8 cellular contexts compared by ENCODE assay signal in genomic region chr19:13872695-13873389, GRCh38. TPM values are rescaled to one million over a fixed set of nuclear protein-coding genes. Genes with fewer than 3 reads are reported as not detected.
DNase-seq lines count a peak whose midpoint lies in the region; ATAC-seq and TF ChIP-seq lines count a peak whose summit lies in the region.

No MANE protein-coding gene starts in this region.

- H3K27ac Mint-ChIP-seq in activated CD8-positive, alpha-beta T cell treated with anti-CD3 and anti-CD28 coated beads for 36 hours = peak overlapping the region; percentile 38

- H3K27me3 ChIP-seq in gastroesophageal sphincter = peaks cover 16% of the 10 kb centered on the region
- H3K27me3 ChIP-seq in sigmoid colon = peaks cover 0 to 10% (median 4%) of the 10 kb centered on the region in 3 donors

- no peaks in the 10 kb centered on the region for H3K36me3 Mint-ChIP-seq in activated CD8-positive, alpha-beta T cell treated with anti-CD3 and anti-CD28 coated beads for 36 hours (ENCODE audit: low read depth)

- intact Hi-C loops in activated CD8-positive, alpha-beta T cell treated with anti-CD3 and anti-CD28 coated beads for 36 hours (cut with micrococcal nuclease) = no loop called here
- intact Hi-C loops in sigmoid colon (cut with DNase I) = no loop called here

- peak overlapping the region; percentile 3 to 48 for H3K4me3 ChIP-seq in gastroesophageal sphincter
- peak overlapping the region; percentile 20 to 47 (median 36) for H3K4me3 ChIP-seq in sigmoid colon

- DNase-seq in DMS53 (lab: John Stamatoyannopoulos, UW) = peak; percentile 63
- no peak for DNase-seq in DMS53 treated with DMSO at 0.1 percent for 48 hours (lab: John Stamatoyannopoulos, UW; ENCODE audit: unreplicated experiment)
- peak; percentile 63 for DNase-seq in activated CD8-positive, alpha-beta T cell treated with anti-CD3 and anti-CD28 coated beads for 36 hours
- no peak for DNase-seq in sigmoid colon
- no peak for DNase-seq in NCI-H446 (lab: John Stamatoyannopoulos, UW)
- no peak for DNase-seq in NK-92 (lab: John Stamatoyannopoulos, UW; ENCODE audit: unreplicated experiment)

- no peak for TF ChIP-seq POLR2A in gastroesophageal sphincter (IDR thresholded peaks at IDR 0.05)
- no peak for TF ChIP-seq POLR2A in sigmoid colon (IDR thresholded peaks at IDR 0.05)

- no peak for TF ChIP-seq CTCF in activated CD8-positive, alpha-beta T cell treated with anti-CD3 and anti-CD28 coated beads for 36 hours (IDR thresholded peaks at IDR 0.05)
- no peak for TF ChIP-seq CTCF in gastroesophageal sphincter (IDR thresholded peaks at IDR 0.05)
- TF ChIP-seq CTCF in sigmoid colon (IDR thresholded peaks at IDR 0.05) = no peak

- peak; percentile 88 for ATAC-seq in activated CD8-positive, alpha-beta T cell treated with anti-CD3 and anti-CD28 coated beads for 36 hours
- ATAC-seq in gastroesophageal sphincter = peak; percentile 39
- ATAC-seq in HG03095 (IDR thresholded peaks at IDR 0.05; ENCODE audit: unreplicated experiment) = no peak

- H3K4me1 Mint-ChIP-seq in activated CD8-positive, alpha-beta T cell treated with anti-CD3 and anti-CD28 coated beads for 36 hours (ENCODE audit: low read depth) = peaks cover 17% of the 10 kb centered on the region

- TF ChIP-seq EP300 in gastroesophageal sphincter (IDR thresholded peaks at IDR 0.05) (no peak), sigmoid colon (IDR thresholded peaks at IDR 0.05) (no peak)

- H3K27me3 Mint-ChIP-seq in activated CD8-positive, alpha-beta T cell treated with anti-CD3 and anti-CD28 coated beads for 36 hours = peaks cover 11% of the 10 kb centered on the region

- peak overlapping the region; percentile 61 for H3K4me3 Mint-ChIP-seq in activated CD8-positive, alpha-beta T cell treated with anti-CD3 and anti-CD28 coated beads for 36 hours

- no peaks in the 10 kb centered on the region for H3K9me3 ChIP-seq in gastroesophageal sphincter
- H3K9me3 ChIP-seq in sigmoid colon = no peaks in the 10 kb centered on the region

- H3K36me3 ChIP-seq in gastroesophageal sphincter = no peaks in the 10 kb centered on the region
- no peaks in the 10 kb centered on the region for H3K36me3 ChIP-seq in sigmoid colon

- H3K4me1 ChIP-seq in gastroesophageal sphincter = peaks cover 0 to 12% (median 4%) of the 10 kb centered on the region in 3 donors
- peaks cover 0 to 12% (median 9%) of the 10 kb centered on the region in 4 donors for H3K4me1 ChIP-seq in sigmoid colon

- POLR2A ChIA-PET in activated CD8-positive, alpha-beta T cell treated with anti-CD3 and anti-CD28 coated beads for 36 hours (lab: Charles Lee) = interaction anchor here (0.9 to 1.2 kb wide), 2 partner anchors 9 to 93 kb away, joined by 3 read pairs; no protein-coding TSS in a partner anchor

- H3K9me3 Mint-ChIP-seq in activated CD8-positive, alpha-beta T cell treated with anti-CD3 and anti-CD28 coated beads for 36 hours = no peaks in the 10 kb centered on the region

- CTCF ChIA-PET in activated CD8-positive, alpha-beta T cell treated with anti-CD3 and anti-CD28 coated beads for 36 hours (lab: Charles Lee) = interaction anchor here (0.7 to 1.7 kb wide), 6 partner anchors 10 to 243 kb away, joined by 3 to 6 read pairs (median 4); partner anchors contain the start of gene MISP3

- H3K27ac ChIP-seq in gastroesophageal sphincter (no peak overlapping the region), sigmoid colon (no peak overlapping the region)

- 2 to 4% methylated on average over 9 to 12 of the region's 45 CpGs for WGBS in gastroesophageal sphincter (ENCODE audit: low coverage in 1 of 2), 2 donors
- 2 to 4% methylated on average over 45 of the region's 45 CpGs for WGBS in sigmoid colon, 2 donors

RNA-seq across cellular contexts. Expression of gene NANOS3, which starts 4.1 kb away (rescaled TPM):
- total RNA-seq in activated CD8-positive, alpha-beta T cell treated with anti-CD3 and anti-CD28 coated beads for 36 hours = 1 to 10 TPM in 1 of 2 experiments, under 1 TPM in 1; 0.56 to 1.3 TPM
- total RNA-seq in gastroesophageal sphincter = 1 to 10 TPM in 2 of 4 donors, not detected in 2; 1.1 to 5.0 TPM
- not detected for total RNA-seq in sigmoid colon
- polyA plus RNA-seq in sigmoid colon = under 1 TPM in 1 of 3 donors, not detected in 2; 0.16 TPM

RNA-seq across cellular contexts. Expression of gene BRME1, which starts 33.1 kb away (rescaled TPM):
- total RNA-seq in activated CD8-positive, alpha-beta T cell treated with anti-CD3 and anti-CD28 coated beads for 36 hours = 1 to 10 TPM; 3.6 to 5.2 TPM
- 1 to 10 TPM in 3 of 4 donors, not detected in 1; 1.9 to 2.4 (median 2.2) TPM for total RNA-seq in gastroesophageal sphincter
- 1 to 10 TPM in 3 of 4 donors, under 1 TPM in 1; 0.99 to 3.6 (median 1.3) TPM for total RNA-seq in sigmoid colon
- polyA plus RNA-seq in sigmoid colon = 1 to 10 TPM; 1.8 to 9.0 (median 3.2) TPM

RNA-seq across cellular contexts. Expression of gene CC2D1A, which starts 33.2 kb away (rescaled TPM):
- total RNA-seq in activated CD8-positive, alpha-beta T cell treated with anti-CD3 and anti-CD28 coated beads for 36 hours = 10 to 100 TPM; 22.4 to 23.8 TPM
- 10 to 100 TPM; 15.6 to 36.8 (median 22.4) TPM for total RNA-seq in gastroesophageal sphincter
- total RNA-seq in sigmoid colon = 10 to 100 TPM; 15.0 to 33.5 (median 21.4) TPM
- 10 to 100 TPM; 38.4 to 88.2 (median 65.7) TPM for polyA plus RNA-seq in sigmoid colon

Comparison
In these comparisons a context has a peak if more than half of its experiments do, and no peak if none do; other contexts are left out.
1. DNase-seq: peak in DMS53 (single experiment) and activated CD8-positive, alpha-beta T cell treated with anti-CD3 and anti-CD28 coated beads for 36 hours (single experiment); none in DMS53 treated with DMSO at 0.1 percent for 48 hours (single experiment), sigmoid colon (single experiment), NCI-H446 (0 of 2) and NK-92 (single experiment).